In the genomic region with DNA sequence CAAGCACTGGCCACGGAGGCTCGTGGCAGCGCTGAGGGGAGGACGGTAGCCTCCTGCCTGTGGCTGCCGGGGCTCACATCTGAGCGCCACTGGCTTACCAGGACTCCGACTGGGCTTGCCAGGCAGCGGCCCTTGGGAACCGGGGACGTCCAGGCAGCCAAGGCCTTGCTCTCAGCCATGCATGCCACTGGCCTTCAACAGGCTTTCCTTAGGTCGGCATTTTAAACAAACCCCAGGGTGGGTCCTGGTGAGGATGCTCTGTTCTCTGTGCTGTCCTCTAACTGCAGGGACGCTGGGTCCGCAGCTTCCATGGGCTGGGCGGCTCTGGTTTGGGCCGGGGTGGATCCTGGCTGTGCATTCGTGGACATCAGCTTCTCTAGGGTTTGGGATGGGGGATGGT, we compare ENCODE assay signal across 21 cellular contexts. TPM values are rescaled to one million over a fixed set of nuclear protein-coding genes. Genes with fewer than 3 reads are reported as not detected.
DNase-seq lines count a peak whose midpoint lies in the region; ATAC-seq and TF ChIP-seq lines count a peak whose summit lies in the region.
"Had no signal": no experiment of that assay in that cellular context is flagged by ENCODE, and none has a peak within 500 bp of the region (broad histone marks: within the 10 kb centered on the region; RNA-seq: fewer than 3 reads in every experiment).

No MANE protein-coding gene starts in this region.

- H3K36me3 ChIP-seq in BE2C (no peaks in the 10 kb centered on the region), H7 (replicated peaks; ENCODE audit: control insufficient read depth, insufficient read depth, low read length) (no peaks in the 10 kb centered on the region), left ventricle myocardium inferior (no peaks in the 10 kb centered on the region)

- H3K27ac ChIP-seq in left ventricle myocardium inferior (replicated peaks), result no peak overlapping the region
- H3K27ac ChIP-seq: A549, HL-60, PC-9 had no signal

- H3K4me3 ChIP-seq in BE2C (ENCODE audit: low read depth, low read length) (no peak overlapping the region), H7 (ENCODE audit: insufficient read depth, low read depth, low read length) (no peak overlapping the region), left ventricle myocardium inferior (no peak overlapping the region)
- H3K4me3 ChIP-seq: A549, PC-9 had no signal

- no peaks in the 10 kb centered on the region; the same call in 1 of the 2 replicates for H3K4me1 ChIP-seq in BE2C
- H3K4me1 ChIP-seq in left ventricle myocardium inferior, result peaks cover 8% of the 10 kb centered on the region
- H3K4me1 ChIP-seq: A549 had no signal

- no peak for TF ChIP-seq CTCF in BE2C (IDR thresholded peaks at IDR 0.05; ENCODE audit: low read depth, low read length)
- no peak for TF ChIP-seq CTCF in left ventricle myocardium inferior (IDR thresholded peaks at IDR 0.05; ENCODE audit: borderline replicate concordance)

- H3K9me3 ChIP-seq in BE2C (no peaks in the 10 kb centered on the region), left ventricle myocardium inferior (replicated peaks) (no peaks in the 10 kb centered on the region)
- H3K9me3 ChIP-seq: A549 had no signal

- no peaks in the 10 kb centered on the region; the same call in 1 of the 2 replicates for H3K27me3 ChIP-seq in BE2C
- H3K27me3 ChIP-seq in H7 (ENCODE audit: control insufficient read depth, insufficient read depth, low read length), result peaks cover 4% of the 10 kb centered on the region
- peaks cover 85% of the 10 kb centered on the region for H3K27me3 ChIP-seq in left ventricle myocardium inferior (ENCODE audit: low read depth)

- DNase-seq in BE2C (peak; percentile 7), H7 (peak; percentile 45), left ventricle myocardium inferior (peak; percentile 7), posterior vena cava (ENCODE audit: low spot score) (peak; percentile 76), NCI-H82 (lab: John Stamatoyannopoulos, UW) (no peak)
- no peak for DNase-seq in stimulated activated CD4-positive, alpha-beta T cell treated with anti-CD3 and anti-CD28 coated beads, Interleukin-1b, Interleukin-23, amount 100 ng/mL, for 48 hours
- DNase-seq: DMS79, HFFc6, IMR-90, NCI-H1417 treated with DMSO at 0.1 percent for 48 hours, NCI-H1930, NCI-H345, NCI-H524 treated with DMSO at 0.1 percent for 48 hours, PC-9 had no signal

- intact Hi-C loops in left ventricle myocardium inferior (cut with micrococcal nuclease), result no loop called here
- intact Hi-C loops in posterior vena cava (cut with DNase I), result no loop called here

- ATAC-seq in HG02885 (IDR thresholded peaks at IDR 0.05; ENCODE audit: poor library complexity, unreplicated experiment), result no peak
- ATAC-seq in HG02759 (IDR thresholded peaks at IDR 0.05; ENCODE audit: unreplicated experiment), result no peak
- ATAC-seq: A549 had no signal

RNA-seq across cellular contexts. Expression of gene BHLHE23, which starts 59.1 kb away (rescaled TPM):
- not detected for polyA plus RNA-seq in BE2C (2012; ENCODE audit: insufficient read depth, insufficient read length, low read depth)
- total RNA-seq in H7 (2014; rRNA removed; shearing (Covaris generic)), result 2.1 TPM in 2 replicates
- total RNA-seq in left ventricle myocardium inferior (not detected), posterior vena cava (not detected)
- total RNA-seq: HFFc6, HT1080, IMR-90, M059J, PC-9, SK-MEL-5 had no signal
- polyA plus RNA-seq: A549, IMR-90 had no signal

Comparison
In these comparisons a context has a peak if more than half of its experiments do, and no peak if none do; other contexts are left out.
1. DNase-seq: peak in BE2C (single experiment), H7 (single experiment), left ventricle myocardium inferior (single experiment) and posterior vena cava (single experiment); none in stimulated activated CD4-positive, alpha-beta T cell treated with anti-CD3 and anti-CD28 coated beads, Interleukin-1b, Interleukin-23, amount 100 ng/mL, for 48 hours (single experiment) and NCI-H82 (single experiment).